1 cellular context compared by ENCODE assay signal in the genomic region with DNA sequence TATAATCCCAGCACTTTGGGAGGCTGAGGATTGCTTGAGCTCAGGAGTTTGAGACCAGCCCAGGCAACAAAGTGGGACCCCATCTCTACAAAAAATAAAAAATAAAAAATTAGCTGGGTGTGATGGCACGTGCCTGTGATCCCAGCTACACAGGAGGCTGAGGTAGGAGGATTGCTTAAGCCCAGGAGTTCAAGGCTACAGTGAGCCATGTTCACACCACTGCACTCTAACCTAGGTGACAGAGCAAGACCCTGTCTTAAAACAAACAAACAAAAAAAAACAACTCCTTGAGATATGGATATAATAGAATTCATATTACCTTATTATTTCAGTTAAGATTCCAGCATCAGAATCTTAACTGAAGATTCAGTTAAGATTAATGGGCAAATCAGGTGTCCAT.
TF ChIP-seq lines count a peak whose summit lies in the region.

No MANE protein-coding gene starts in this region.

TF ChIP-seq in WTC11, 78 proteins besides CTCF, POLR2A, EP300 and RAD21 (continued from another document):
- TF ChIP-seq, protein P1, sequence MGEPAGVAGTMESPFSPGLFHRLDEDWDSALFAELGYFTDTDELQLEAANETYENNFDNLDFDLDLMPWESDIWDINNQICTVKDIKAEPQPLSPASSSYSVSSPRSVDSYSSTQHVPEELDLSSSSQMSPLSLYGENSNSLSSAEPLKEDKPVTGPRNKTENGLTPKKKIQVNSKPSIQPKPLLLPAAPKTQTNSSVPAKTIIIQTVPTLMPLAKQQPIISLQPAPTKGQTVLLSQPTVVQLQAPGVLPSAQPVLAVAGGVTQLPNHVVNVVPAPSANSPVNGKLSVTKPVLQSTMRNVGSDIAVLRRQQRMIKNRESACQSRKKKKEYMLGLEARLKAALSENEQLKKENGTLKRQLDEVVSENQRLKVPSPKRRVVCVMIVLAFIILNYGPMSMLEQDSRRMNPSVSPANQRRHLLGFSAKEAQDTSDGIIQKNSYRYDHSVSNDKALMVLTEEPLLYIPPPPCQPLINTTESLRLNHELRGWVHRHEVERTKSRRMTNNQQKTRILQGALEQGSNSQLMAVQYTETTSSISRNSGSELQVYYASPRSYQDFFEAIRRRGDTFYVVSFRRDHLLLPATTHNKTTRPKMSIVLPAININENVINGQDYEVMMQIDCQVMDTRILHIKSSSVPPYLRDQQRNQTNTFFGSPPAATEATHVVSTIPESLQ (CRISPR knock-in tag; IDR thresholded peaks at IDR 0.05), result no peak
- TF ChIP-seq MAX (CRISPR knock-in tag; IDR thresholded peaks at IDR 0.05) (no peak), CBFB (CRISPR knock-in tag; IDR thresholded peaks at IDR 0.05; ENCODE audit: low read depth) (no peak), SMAD3 (CRISPR knock-in tag; IDR thresholded peaks at IDR 0.05; ENCODE audit: borderline replicate concordance) (no peak), ZNF671 (CRISPR knock-in tag; IDR thresholded peaks at IDR 0.05) (no peak), ARID4B (CRISPR knock-in tag; IDR thresholded peaks at IDR 0.05; ENCODE audit: borderline replicate concordance) (no peak), MXD4 (CRISPR knock-in tag; IDR thresholded peaks at IDR 0.05; ENCODE audit: borderline replicate concordance) (no peak)
- TF ChIP-seq, protein P2, sequence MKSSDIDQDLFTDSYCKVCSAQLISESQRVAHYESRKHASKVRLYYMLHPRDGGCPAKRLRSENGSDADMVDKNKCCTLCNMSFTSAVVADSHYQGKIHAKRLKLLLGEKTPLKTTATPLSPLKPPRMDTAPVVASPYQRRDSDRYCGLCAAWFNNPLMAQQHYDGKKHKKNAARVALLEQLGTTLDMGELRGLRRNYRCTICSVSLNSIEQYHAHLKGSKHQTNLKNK (CRISPR knock-in tag; IDR thresholded peaks at IDR 0.05), result no peak
- TF ChIP-seq, protein P3, sequence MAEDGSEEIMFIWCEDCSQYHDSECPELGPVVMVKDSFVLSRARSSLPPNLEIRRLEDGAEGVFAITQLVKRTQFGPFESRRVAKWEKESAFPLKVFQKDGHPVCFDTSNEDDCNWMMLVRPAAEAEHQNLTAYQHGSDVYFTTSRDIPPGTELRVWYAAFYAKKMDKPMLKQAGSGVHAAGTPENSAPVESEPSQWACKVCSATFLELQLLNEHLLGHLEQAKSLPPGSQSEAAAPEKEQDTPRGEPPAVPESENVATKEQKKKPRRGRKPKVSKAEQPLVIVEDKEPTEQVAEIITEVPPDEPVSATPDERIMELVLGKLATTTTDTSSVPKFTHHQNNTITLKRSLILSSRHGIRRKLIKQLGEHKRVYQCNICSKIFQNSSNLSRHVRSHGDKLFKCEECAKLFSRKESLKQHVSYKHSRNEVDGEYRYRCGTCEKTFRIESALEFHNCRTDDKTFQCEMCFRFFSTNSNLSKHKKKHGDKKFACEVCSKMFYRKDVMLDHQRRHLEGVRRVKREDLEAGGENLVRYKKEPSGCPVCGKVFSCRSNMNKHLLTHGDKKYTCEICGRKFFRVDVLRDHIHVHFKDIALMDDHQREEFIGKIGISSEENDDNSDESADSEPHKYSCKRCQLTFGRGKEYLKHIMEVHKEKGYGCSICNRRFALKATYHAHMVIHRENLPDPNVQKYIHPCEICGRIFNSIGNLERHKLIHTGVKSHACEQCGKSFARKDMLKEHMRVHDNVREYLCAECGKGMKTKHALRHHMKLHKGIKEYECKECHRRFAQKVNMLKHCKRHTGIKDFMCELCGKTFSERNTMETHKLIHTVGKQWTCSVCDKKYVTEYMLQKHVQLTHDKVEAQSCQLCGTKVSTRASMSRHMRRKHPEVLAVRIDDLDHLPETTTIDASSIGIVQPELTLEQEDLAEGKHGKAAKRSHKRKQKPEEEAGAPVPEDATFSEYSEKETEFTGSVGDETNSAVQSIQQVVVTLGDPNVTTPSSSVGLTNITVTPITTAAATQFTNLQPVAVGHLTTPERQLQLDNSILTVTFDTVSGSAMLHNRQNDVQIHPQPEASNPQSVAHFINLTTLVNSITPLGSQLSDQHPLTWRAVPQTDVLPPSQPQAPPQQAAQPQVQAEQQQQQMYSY (CRISPR knock-in tag; IDR thresholded peaks at IDR 0.05), result no peak
